14 cellular contexts compared by ENCODE assay signal in genomic region chrX:95056901-95057300, GRCh38.
A peak's percentile ranks its signal among the peaks of the same experiment; 100 is the strongest.
DNase-seq lines count a peak whose midpoint lies in the region; ATAC-seq and TF ChIP-seq lines count a peak whose summit lies in the region.
"Had no signal": no experiment of that assay in that cellular context is flagged by ENCODE, and none has a peak within 500 bp of the region (broad histone marks: within the 10 kb centered on the region; RNA-seq: fewer than 3 reads in every experiment).

No MANE protein-coding gene starts in this region.

- no peak for ATAC-seq in stimulated activated naive CD8-positive, alpha-beta T cell treated with anti-CD3 and anti-CD28 coated beads, Interleukin-15, Interleukin-2, amounts not matched to agents 100 U/mL and 50 U/mL, for 24 hours
- ATAC-seq in GM21576 (IDR thresholded peaks at IDR 0.05; ENCODE audit: unreplicated experiment): no peak

- no peaks in the 10 kb centered on the region for H3K27me3 ChIP-seq in kidney epithelial cell (ENCODE audit: control insufficient read depth, insufficient read depth, low read length)
- no peaks in the 10 kb centered on the region for H3K27me3 ChIP-seq in Caco-2 (replicated peaks; ENCODE audit: control insufficient read depth, insufficient read depth, low read length)

- no peaks in the 10 kb centered on the region for H3K27me3 Mint-ChIP-seq in Caco-2 (ENCODE audit: insufficient read depth, unreplicated experiment)
- H3K27me3 Mint-ChIP-seq: activated CD4-positive, alpha-beta T cell treated with anti-CD3 and anti-CD28 coated beads, Interleukin-2, amount 10 ng/mL, durations not matched to agents 7 days and 5 days; stimulated activated naive CD8-positive, alpha-beta T cell treated with anti-CD3 and anti-CD28 coated beads, Interleukin-15, Interleukin-2, amounts not matched to agents 100 ng/mL and 50 ng/mL, for 24 hours had no signal

- no peaks in the 10 kb centered on the region for H3K4me1 Mint-ChIP-seq in Caco-2 (ENCODE audit: low read depth, unreplicated experiment)
- H3K4me1 Mint-ChIP-seq: activated CD4-positive, alpha-beta T cell treated with anti-CD3 and anti-CD28 coated beads, Interleukin-2, amount 10 ng/mL, durations not matched to agents 7 days and 5 days had no signal

- H3K4me1 ChIP-seq in Caco-2: no peaks in the 10 kb centered on the region
- H3K4me1 ChIP-seq: parathyroid adenoma had no signal

- no peaks in the 10 kb centered on the region for H3K9me3 ChIP-seq in Caco-2

- BruUV-seq in Caco-2 (replicated peaks; lab: Mats Ljungman, UMichigan): no TSS peak

- no peaks in the 10 kb centered on the region for H3K36me3 Mint-ChIP-seq in Caco-2 (ENCODE audit: insufficient read depth, unreplicated experiment)

- POLR2A ChIA-PET in Caco-2 (lab: Charles Lee): no interaction called here

- no peaks in the 10 kb centered on the region for H3K36me3 ChIP-seq in kidney epithelial cell (ENCODE audit: control insufficient read depth, insufficient read depth, low read length)
- H3K36me3 ChIP-seq in Caco-2 (ENCODE audit: control insufficient read depth, insufficient read depth, low read length): no peaks in the 10 kb centered on the region

- CTCF ChIA-PET in Caco-2 (lab: Charles Lee): no interaction called here

- no peak overlapping the region for H3K27ac Mint-ChIP-seq in Caco-2 (ENCODE audit: unreplicated experiment)
- H3K27ac Mint-ChIP-seq: activated CD4-positive, alpha-beta T cell treated with anti-CD3 and anti-CD28 coated beads, Interleukin-2, amount 10 ng/mL, durations not matched to agents 7 days and 5 days; stimulated activated naive CD8-positive, alpha-beta T cell treated with anti-CD3 and anti-CD28 coated beads, Interleukin-15, Interleukin-2, amounts not matched to agents 100 ng/mL and 50 ng/mL, for 24 hours had no signal

- peak; percentile 24 for TF ChIP-seq CTCF in kidney epithelial cell (IDR thresholded peaks at IDR 0.05; ENCODE audit: insufficient read depth, low read length, poor library complexity, severe bottlenecking)
- no peak for TF ChIP-seq CTCF in Caco-2 (IDR thresholded peaks at IDR 0.05; ENCODE audit: insufficient read depth in 1 of 2, low read depth in 1 of 2, low read length in 1 of 2, severe bottlenecking in 1 of 2, unreplicated experiment in 1 of 2)

- DNase-seq in Ammon's horn (ENCODE audit: low spot score) (peak; percentile 2), M059J (ENCODE audit: low read depth) (peak; percentile 55), amniotic stem cell (lab: John Stamatoyannopoulos, UW) (peak; percentile 1), kidney epithelial cell (ENCODE audit: low read depth) (no peak), Caco-2 (no peak), NCI-H1092 treated with DMSO at 0.1 percent for 48 hours (lab: John Stamatoyannopoulos, UW) (no peak)
- DNase-seq in stimulated activated naive CD8-positive, alpha-beta T cell treated with anti-CD3 and anti-CD28 coated beads, Interleukin-15, Interleukin-2, amounts not matched to agents 100 U/mL and 50 U/mL, for 24 hours: no peak
- DNase-seq: activated CD4-positive, alpha-beta T cell treated with anti-CD3 and anti-CD28 coated beads, Interleukin-2, amount 10 ng/mL, durations not matched to agents 7 days and 5 days; NCI-H526; stimulated activated CD4-positive, alpha-beta T cell treated with anti-CD3 and anti-CD28 coated beads, Interleukin-2, amount 100 ng/mL, for 48 hours had no signal

- H3K4me3 ChIP-seq in kidney epithelial cell (ENCODE audit: low read depth, low read length) (no peak overlapping the region), Caco-2 (ENCODE audit: low read depth, low read length) (no peak overlapping the region)
- H3K4me3 ChIP-seq: lung had no signal

- no peak overlapping the region for H3K4me3 Mint-ChIP-seq in Caco-2 (ENCODE audit: unreplicated experiment)
- H3K4me3 Mint-ChIP-seq: activated CD4-positive, alpha-beta T cell treated with anti-CD3 and anti-CD28 coated beads, Interleukin-2, amount 10 ng/mL, durations not matched to agents 7 days and 5 days; stimulated activated naive CD8-positive, alpha-beta T cell treated with anti-CD3 and anti-CD28 coated beads, Interleukin-15, Interleukin-2, amounts not matched to agents 100 ng/mL and 50 ng/mL, for 24 hours had no signal

- intact Hi-C loops in Caco-2 (cut with micrococcal nuclease; ENCODE audit: unreplicated experiment): no loop called here

- no peaks in the 10 kb centered on the region for H3K9me3 Mint-ChIP-seq in Caco-2 (ENCODE audit: unreplicated experiment)
- H3K9me3 Mint-ChIP-seq: activated CD4-positive, alpha-beta T cell treated with anti-CD3 and anti-CD28 coated beads, Interleukin-2, amount 10 ng/mL, durations not matched to agents 7 days and 5 days; stimulated activated naive CD8-positive, alpha-beta T cell treated with anti-CD3 and anti-CD28 coated beads, Interleukin-15, Interleukin-2, amounts not matched to agents 100 ng/mL and 50 ng/mL, for 24 hours had no signal

Comparison
In these comparisons a context has a peak if more than half of its experiments do, and no peak if none do; other contexts are left out.
1. DNase-seq: peak in Ammon's horn (single experiment), M059J (single experiment) and amniotic stem cell (single experiment); none in kidney epithelial cell (single experiment), Caco-2 (0 of 2), stimulated activated naive CD8-positive, alpha-beta T cell treated with anti-CD3 and anti-CD28 coated beads, Interleukin-15, Interleukin-2, amounts not matched to agents 100 U/mL and 50 U/mL, for 24 hours (single experiment) and NCI-H1092 treated with DMSO at 0.1 percent for 48 hours (single experiment).